In genomic region chr6:40955181-40955550, GRCh38 we compare ENCODE assay signal across 15 cellular contexts.
DNase-seq lines count a peak whose midpoint lies in the region; FAIRE-seq and TF ChIP-seq lines count a peak whose summit lies in the region.
"Had no signal": no experiment of that assay in that cellular context is flagged by ENCODE, and none has a peak within 500 bp of the region (broad histone marks: within the 10 kb centered on the region; RNA-seq: fewer than 3 reads in every experiment).

No MANE protein-coding gene starts in this region.

- H3K18ac ChIP-seq in H9 (ENCODE audit: insufficient read length, low read depth, low read length) (no peak overlapping the region), H1 (ENCODE audit: extremely low read depth, low read length) (no peak overlapping the region)

- no peak overlapping the region for H3K4me2 ChIP-seq in H9 (ENCODE audit: insufficient read depth, insufficient read length, low read length)
- H3K4me2 ChIP-seq in H1 (ENCODE audit: insufficient read depth in 1 of 2, low read depth in 2 of 2, low read length in 2 of 2) = no peak overlapping the region

- no peak for FAIRE-seq in H1 (lab: Jason Lieb, UNC)
- FAIRE-seq: A204.1 had no signal

- H2BK120ac ChIP-seq in H9 (ENCODE audit: low read depth, low read length, poor library complexity, severe bottlenecking) (no peak overlapping the region), H1 (replicated peaks; ENCODE audit: low read depth, low read length) (no peak overlapping the region)

- H3K27me3 Mint-ChIP-seq in H9 (ENCODE audit: low read depth) (peaks cover 3% of the 10 kb centered on the region; the same call in 1 of the 2 replicates), nephron (ENCODE audit: low read depth) (peaks cover 8% of the 10 kb centered on the region), type B pancreatic cell (peaks cover 10% of the 10 kb centered on the region)

- H3K14ac ChIP-seq in H9 (ENCODE audit: insufficient read depth, low read length) (no peak overlapping the region), H1 (ENCODE audit: insufficient read length) (no peak overlapping the region)

- no peak overlapping the region for H2BK5ac ChIP-seq in H9 (ENCODE audit: insufficient read length, low read length)
- no peak overlapping the region for H2BK5ac ChIP-seq in H1 (ENCODE audit: low read depth, low read length)

- TF ChIP-seq RAD21 in H1 (IDR thresholded peaks at IDR 0.05 in 1 of 2, conservative IDR thresholded peaks at IDR 0.05 in 1 of 2; ENCODE audit: low read depth in 2 of 2, low read length in 2 of 2) = no peak

- H3K27ac ChIP-seq in H9 (ENCODE audit: insufficient read length, low read depth, low read length) = no peak overlapping the region
- no peak overlapping the region for H3K27ac ChIP-seq in H1 (ENCODE audit: low read depth, low read length)
- H3K27ac ChIP-seq: C4-2B, HL-60 had no signal

- no peak overlapping the region for H2AK5ac ChIP-seq in H9 (ENCODE audit: insufficient read length, low read length)
- H2AK5ac ChIP-seq in H1 (ENCODE audit: low read depth, low read length) = peak overlapping the region; percentile 6; the same call in 1 of the 2 replicates

- H4K8ac ChIP-seq in H9 (replicated peaks; ENCODE audit: insufficient read length, low read depth, low read length) = no peak overlapping the region
- H4K8ac ChIP-seq in H1 (ENCODE audit: extremely low read depth, insufficient read depth, low read length) = no peak overlapping the region

- H4K20me1 ChIP-seq in H9 (ENCODE audit: control insufficient read depth, insufficient read depth, insufficient read length) (no peaks in the 10 kb centered on the region), H1 (replicated peaks in 1 of 2; ENCODE audit: control insufficient read depth in 1 of 2, insufficient read depth in 2 of 2, low read length in 2 of 2) (no peaks in the 10 kb centered on the region)

- H3K4me1 ChIP-seq in H9 (ENCODE audit: insufficient read depth, low read length) (peaks cover 5% of the 10 kb centered on the region; the same call in 1 of the 2 replicates), H1 (replicated peaks in 1 of 4; ENCODE audit: control insufficient read depth in 3 of 4, insufficient read depth in 4 of 4, low read length in 3 of 4) (peaks cover 0 to 7% (median 4%) of the 10 kb centered on the region in 4 experiments; a peak in 5 of 7 replicates)
- H3K4me1 ChIP-seq: BE2C had no signal

- H3K4me1 Mint-ChIP-seq in H9 (peaks cover 25 to 26% of the 10 kb centered on the region in 2 experiments), nephron (peaks cover 56% of the 10 kb centered on the region), type B pancreatic cell (ENCODE audit: unreplicated experiment) (peaks cover 25% of the 10 kb centered on the region)

- no peak overlapping the region for H3T11ph ChIP-seq in H9 (ENCODE audit: low read length)

- H3K9me3 Mint-ChIP-seq in H9 (no peaks in the 10 kb centered on the region), nephron (no peaks in the 10 kb centered on the region), type B pancreatic cell (no peaks in the 10 kb centered on the region)
- H3K9me3 Mint-ChIP-seq: CD8-positive, alpha-beta T cell had no signal

- no peak overlapping the region for H4K5ac ChIP-seq in H9 (ENCODE audit: insufficient read length, low read depth, low read length)
- H4K5ac ChIP-seq in H1 (ENCODE audit: insufficient read length, low read depth, low read length) = no peak overlapping the region

- H3K36me3 Mint-ChIP-seq in H9 (ENCODE audit: insufficient read depth in 1 of 3, low read depth in 3 of 3) = no peaks in the 10 kb centered on the region
- no peaks in the 10 kb centered on the region for H3K36me3 Mint-ChIP-seq in nephron (ENCODE audit: low read depth)
- H3K36me3 Mint-ChIP-seq in type B pancreatic cell = no peaks in the 10 kb centered on the region
- H3K36me3 Mint-ChIP-seq: CD8-positive, alpha-beta T cell had no signal

- H2BK12ac ChIP-seq in H9 (ENCODE audit: insufficient read length, low read depth, low read length) = no peak overlapping the region
- H2BK12ac ChIP-seq in H1 (ENCODE audit: low read depth, low read length) = peak overlapping the region; percentile 23; the same call in 1 of the 2 replicates

- H3K23me2 ChIP-seq in H9 (ENCODE audit: insufficient read length, low read depth, low read length, poor library complexity, severe bottlenecking) (no peaks in the 10 kb centered on the region), H1 (ENCODE audit: low read depth, low read length) (peaks cover 3% of the 10 kb centered on the region; the same call in 1 of the 2 replicates)

- no peak overlapping the region for H3K56ac ChIP-seq in H9 (ENCODE audit: insufficient read length, low read depth, low read length)
- H3K56ac ChIP-seq in H1 (replicated peaks; ENCODE audit: insufficient read length, low read depth, low read length) = no peak overlapping the region

- no CpG with 5 or more reads among the region's 6 CpGs for WGBS in H9 (ENCODE audit: extremely low coverage, insufficient read length, low lambda C conversion rate)
- WGBS in H1 (ENCODE audit: extremely low coverage in 1 of 2, insufficient coverage in 1 of 2, insufficient read length in 1 of 2, insufficient replicate concordance in 2 of 2, low coverage in 1 of 2, low lambda C conversion rate in 2 of 2, missing lambda C conversion rate in 1 of 2), 2 experiments = 89% methylated on average over 6 of the region's 6 CpGs; no CpG with 5 or more reads in 1 of the 2 experiments

- no peak overlapping the region for H3K27ac Mint-ChIP-seq in H9
- peak overlapping the region in 2 of 3 experiments; percentile 3 to 10 for H3K27ac Mint-ChIP-seq in nephron
- no peak overlapping the region for H3K27ac Mint-ChIP-seq in type B pancreatic cell
- H3K27ac Mint-ChIP-seq: CD8-positive, alpha-beta T cell had no signal

- no peaks in the 10 kb centered on the region for H3K79me2 ChIP-seq in H9 (ENCODE audit: insufficient read depth, low read length)
- H3K79me2 ChIP-seq in H1 (ENCODE audit: control insufficient read depth in 1 of 2, insufficient read depth in 2 of 2, low read length in 2 of 2) = no peaks in the 10 kb centered on the region

- no peak overlapping the region for H3K9ac ChIP-seq in H9 (ENCODE audit: extremely low read depth, insufficient read length, low read length)
- no peak overlapping the region for H3K9ac ChIP-seq in H1 (replicated peaks in 1 of 4; ENCODE audit: extremely low read depth in 1 of 4, low read depth in 3 of 4, low read length in 3 of 4)

- TF ChIP-seq POLR2A in H1 (IDR thresholded peaks at IDR 0.05; ENCODE audit: control extremely low read depth in 1 of 2, low read depth in 2 of 2, low read length in 2 of 2) = no peak

- CTCF ChIA-PET in H1 (lab: Charles Lee; ENCODE audit: partially characterized antibody) = interaction anchor here (0.7 to 1.7 kb wide), 5 partner anchors 11 to 171 kb away, joined by 3 to 4 read pairs (median 3); no protein-coding TSS in a partner anchor

- H2AFZ ChIP-seq in H9 (ENCODE audit: low read length) (no peak overlapping the region), H1 (ENCODE audit: low read length) (no peak overlapping the region)

- POLR2A ChIA-PET in H1 (lab: Charles Lee; ENCODE audit: partially characterized antibody) = no interaction called here

- no peak overlapping the region for H4K91ac ChIP-seq in H9 (ENCODE audit: insufficient read length, low read depth, low read length)
- no peak overlapping the region for H4K91ac ChIP-seq in H1 (replicated peaks; ENCODE audit: insufficient read length, low read length)

- DNase-seq in H9 (no peak), H1 (ENCODE audit: low read depth in 1 of 2, low spot score in 2 of 2) (no peak), type B pancreatic cell (ENCODE audit: extremely low spot score, unreplicated experiment) (no peak), NCI-H82 treated with DMSO at 0.1 percent for 48 hours (lab: John Stamatoyannopoulos, UW; ENCODE audit: unreplicated experiment) (no peak), NCI-H526 (lab: John Stamatoyannopoulos, UW) (no peak)
- DNase-seq in activated effector memory CD4-positive, alpha-beta T cell treated with Interleukin-2 at 50 U/mL for 16 hours = no peak
- DNase-seq: BE2C; Caco-2; CD8-positive, alpha-beta T cell; DMS53; GF-D8 had no signal

- H3K23ac ChIP-seq in H9 (ENCODE audit: insufficient read length, low read depth, low read length) (no peak overlapping the region), H1 (ENCODE audit: insufficient read length) (no peak overlapping the region)

- no peak overlapping the region for H2BK20ac ChIP-seq in H9 (ENCODE audit: low read depth, low read length, poor library complexity, severe bottlenecking)
- 0 out of 2 replicates have a peak overlapping the region, but pooled peaks have one; percentile 75 for H2BK20ac ChIP-seq in H1 (ENCODE audit: low read length)

- H3K79me1 ChIP-seq in H9 (ENCODE audit: insufficient read depth, low read depth, low read length, poor library complexity, severe bottlenecking) (no peaks in the 10 kb centered on the region), H1 (ENCODE audit: low read depth, low read length) (no peaks in the 10 kb centered on the region)

- TF ChIP-seq CTCF in H9 (conservative IDR thresholded peaks at IDR 0.05) (peak; percentile 21; the same call in 1 of the 3 replicates), H1 (IDR thresholded peaks at IDR 0.05; ENCODE audit: control extremely low read depth in 1 of 3, insufficient read depth in 1 of 3, low read depth in 1 of 3, low read length in 3 of 3) (no peak), nephron (IDR thresholded peaks at IDR 0.05; ENCODE audit: unreplicated experiment in 3 of 3) (no peak), type B pancreatic cell (conservative IDR thresholded peaks at IDR 0.05) (peak; percentile 33)

- no peak overlapping the region for H3K4me3 ChIP-seq in H1 (ENCODE audit: extremely low read depth in 1 of 4, insufficient read depth in 2 of 4, low read depth in 3 of 4, low read length in 4 of 4)

- H3K4ac ChIP-seq in H9 (ENCODE audit: low read depth, low read length) = no peak overlapping the region
- no peak overlapping the region for H3K4ac ChIP-seq in H1 (replicated peaks; ENCODE audit: insufficient read length, low read depth, low read length)

- H3K27me3 ChIP-seq in H9 (ENCODE audit: insufficient read depth, low read length) (no peaks in the 10 kb centered on the region), H1 (replicated peaks in 1 of 4; ENCODE audit: control insufficient read depth in 3 of 4, extremely low read depth in 1 of 4, insufficient read depth in 3 of 4, low read length in 3 of 4) (no peaks in the 10 kb centered on the region)

- H3K9me3 ChIP-seq in H9 (ENCODE audit: control insufficient read depth, low read depth, low read length) = no peaks in the 10 kb centered on the region
- H3K9me3 ChIP-seq in H1 (ENCODE audit: insufficient read depth in 2 of 2, low read depth in 1 of 2, low read length in 1 of 2) = no peaks in the 10 kb centered on the region
- H3K9me3 ChIP-seq: BE2C, Caco-2 had no signal

- no peak for TF ChIP-seq EP300 in H1 (IDR thresholded peaks at IDR 0.05; ENCODE audit: borderline replicate concordance in 1 of 2, low read depth in 2 of 2, low read length in 2 of 2)

- no peaks in the 10 kb centered on the region for H3K36me3 ChIP-seq in H1 (ENCODE audit: control insufficient read depth in 2 of 4, insufficient read depth in 4 of 4, low read length in 3 of 4)
- H3K36me3 ChIP-seq: BE2C had no signal

- H2BK15ac ChIP-seq in H9 (ENCODE audit: low read depth, low read length) (no peak overlapping the region), H1 (ENCODE audit: low read length) (no peak overlapping the region)

- no peak overlapping the region for H3K4me3 Mint-ChIP-seq in H9
- H3K4me3 Mint-ChIP-seq in nephron = no peak overlapping the region
- H3K4me3 Mint-ChIP-seq in type B pancreatic cell = no peak overlapping the region
- H3K4me3 Mint-ChIP-seq: CD8-positive, alpha-beta T cell had no signal

Comparison
In these comparisons a context has a peak if more than half of its experiments do, and no peak if none do; other contexts are left out.
1. H3K27ac Mint-ChIP-seq: peak in nephron (2 of 3); none in H9 (0 of 3) and type B pancreatic cell (single experiment).
2. CTCF ChIP-seq: peak in H9 (single experiment) and type B pancreatic cell (single experiment); none in H1 (0 of 3) and nephron (0 of 3).